1 cellular context compared by ENCODE assay signal in genomic region chr2:39532933-39533332, GRCh38.
TF ChIP-seq lines count a peak whose summit lies in the region.

No MANE protein-coding gene starts in this region.

TF ChIP-seq in HepG2, 621 proteins besides CTCF, POLR2A, EP300 and RAD21 (continued from another document and continues in another):
- TF ChIP-seq PRDM15 (CRISPR knock-in tag; IDR thresholded peaks at IDR 0.05): peak; percentile 29; the same call in 1 of the 2 replicates
- TF ChIP-seq ZNF768 (CRISPR knock-in tag; IDR thresholded peaks at IDR 0.05): no peak
- peak; percentile 73; the same call in 1 of the 2 replicates for TF ChIP-seq TFAP4 (IDR thresholded peaks at IDR 0.05; ENCODE audit: borderline replicate concordance, low read depth)
- TF ChIP-seq, protein P1, sequence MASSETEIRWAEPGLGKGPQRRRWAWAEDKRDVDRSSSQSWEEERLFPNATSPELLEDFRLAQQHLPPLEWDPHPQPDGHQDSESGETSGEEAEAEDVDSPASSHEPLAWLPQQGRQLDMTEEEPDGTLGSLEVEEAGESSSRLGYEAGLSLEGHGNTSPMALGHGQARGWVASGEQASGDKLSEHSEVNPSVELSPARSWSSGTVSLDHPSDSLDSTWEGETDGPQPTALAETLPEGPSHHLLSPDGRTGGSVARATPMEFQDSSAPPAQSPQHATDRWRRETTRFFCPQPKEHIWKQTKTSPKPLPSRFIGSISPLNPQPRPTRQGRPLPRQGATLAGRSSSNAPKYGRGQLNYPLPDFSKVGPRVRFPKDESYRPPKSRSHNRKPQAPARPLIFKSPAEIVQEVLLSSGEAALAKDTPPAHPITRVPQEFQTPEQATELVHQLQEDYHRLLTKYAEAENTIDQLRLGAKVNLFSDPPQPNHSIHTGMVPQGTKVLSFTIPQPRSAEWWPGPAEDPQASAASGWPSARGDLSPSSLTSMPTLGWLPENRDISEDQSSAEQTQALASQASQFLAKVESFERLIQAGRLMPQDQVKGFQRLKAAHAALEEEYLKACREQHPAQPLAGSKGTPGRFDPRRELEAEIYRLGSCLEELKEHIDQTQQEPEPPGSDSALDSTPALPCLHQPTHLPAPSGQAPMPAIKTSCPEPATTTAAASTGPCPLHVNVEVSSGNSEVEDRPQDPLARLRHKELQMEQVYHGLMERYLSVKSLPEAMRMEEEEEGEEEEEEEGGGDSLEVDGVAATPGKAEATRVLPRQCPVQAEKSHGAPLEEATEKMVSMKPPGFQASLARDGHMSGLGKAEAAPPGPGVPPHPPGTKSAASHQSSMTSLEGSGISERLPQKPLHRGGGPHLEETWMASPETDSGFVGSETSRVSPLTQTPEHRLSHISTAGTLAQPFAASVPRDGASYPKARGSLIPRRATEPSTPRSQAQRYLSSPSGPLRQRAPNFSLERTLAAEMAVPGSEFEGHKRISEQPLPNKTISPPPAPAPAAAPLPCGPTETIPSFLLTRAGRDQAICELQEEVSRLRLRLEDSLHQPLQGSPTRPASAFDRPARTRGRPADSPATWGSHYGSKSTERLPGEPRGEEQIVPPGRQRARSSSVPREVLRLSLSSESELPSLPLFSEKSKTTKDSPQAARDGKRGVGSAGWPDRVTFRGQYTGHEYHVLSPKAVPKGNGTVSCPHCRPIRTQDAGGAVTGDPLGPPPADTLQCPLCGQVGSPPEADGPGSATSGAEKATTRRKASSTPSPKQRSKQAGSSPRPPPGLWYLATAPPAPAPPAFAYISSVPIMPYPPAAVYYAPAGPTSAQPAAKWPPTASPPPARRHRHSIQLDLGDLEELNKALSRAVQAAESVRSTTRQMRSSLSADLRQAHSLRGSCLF (CRISPR knock-in tag; IDR thresholded peaks at IDR 0.05; ENCODE audit: borderline replicate concordance): no peak
- no peak for TF ChIP-seq RFX3 (CRISPR knock-in tag; IDR thresholded peaks at IDR 0.05)
- TF ChIP-seq CREB3 (CRISPR knock-in tag; IDR thresholded peaks at IDR 0.05): no peak
- no peak for TF ChIP-seq ZNF639 (CRISPR knock-in tag; conservative IDR thresholded peaks at IDR 0.05)
- no peak for TF ChIP-seq FOXP4 (CRISPR knock-in tag; IDR thresholded peaks at IDR 0.05)
- 0 out of 2 replicates have a peak, but pooled peaks have one; percentile 4 for TF ChIP-seq HNF4A (CRISPR knock-in tag; IDR thresholded peaks at IDR 0.05)
- TF ChIP-seq, protein P2, sequence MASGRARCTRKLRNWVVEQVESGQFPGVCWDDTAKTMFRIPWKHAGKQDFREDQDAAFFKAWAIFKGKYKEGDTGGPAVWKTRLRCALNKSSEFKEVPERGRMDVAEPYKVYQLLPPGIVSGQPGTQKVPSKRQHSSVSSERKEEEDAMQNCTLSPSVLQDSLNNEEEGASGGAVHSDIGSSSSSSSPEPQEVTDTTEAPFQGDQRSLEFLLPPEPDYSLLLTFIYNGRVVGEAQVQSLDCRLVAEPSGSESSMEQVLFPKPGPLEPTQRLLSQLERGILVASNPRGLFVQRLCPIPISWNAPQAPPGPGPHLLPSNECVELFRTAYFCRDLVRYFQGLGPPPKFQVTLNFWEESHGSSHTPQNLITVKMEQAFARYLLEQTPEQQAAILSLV (CRISPR knock-in tag; IDR thresholded peaks at IDR 0.05; ENCODE audit: borderline replicate concordance): no peak
- peak; percentile 36; the same call in 1 of the 2 replicates for TF ChIP-seq POGZ (CRISPR knock-in tag; IDR thresholded peaks at IDR 0.05)
- TF ChIP-seq TEF (CRISPR knock-in tag; IDR thresholded peaks at IDR 0.05): no peak
- TF ChIP-seq HMGA1 (CRISPR knock-in tag; conservative IDR thresholded peaks at IDR 0.05): no peak
- no peak for TF ChIP-seq THAP11 (CRISPR knock-in tag; IDR thresholded peaks at IDR 0.05)
- TF ChIP-seq SALL2 (CRISPR knock-in tag; IDR thresholded peaks at IDR 0.05): no peak
- TF ChIP-seq ADNP (CRISPR knock-in tag; IDR thresholded peaks at IDR 0.05): no peak
- no peak for TF ChIP-seq CEBPG (CRISPR knock-in tag; IDR thresholded peaks at IDR 0.05)
- no peak for TF ChIP-seq BRD4 (CRISPR knock-in tag; IDR thresholded peaks at IDR 0.05)
- TF ChIP-seq MBD4 (IDR thresholded peaks at IDR 0.05; ENCODE audit: borderline replicate concordance, low read length): no peak
- no peak for TF ChIP-seq NR2F6 (IDR thresholded peaks at IDR 0.05)
- no peak for TF ChIP-seq NR2F6 (CRISPR knock-in tag; IDR thresholded peaks at IDR 0.05)
- TF ChIP-seq KMT2B (CRISPR knock-in tag; IDR thresholded peaks at IDR 0.05): no peak
- TF ChIP-seq ZZZ3 (CRISPR knock-in tag; IDR thresholded peaks at IDR 0.05; ENCODE audit: borderline replicate concordance): no peak
- no peak for TF ChIP-seq GABPB1 (CRISPR knock-in tag; IDR thresholded peaks at IDR 0.05)
- TF ChIP-seq ZNF576 (CRISPR knock-in tag; IDR thresholded peaks at IDR 0.05): no peak
- no peak for TF ChIP-seq TERF1 (CRISPR knock-in tag; IDR thresholded peaks at IDR 0.05)
- TF ChIP-seq, protein P3, sequence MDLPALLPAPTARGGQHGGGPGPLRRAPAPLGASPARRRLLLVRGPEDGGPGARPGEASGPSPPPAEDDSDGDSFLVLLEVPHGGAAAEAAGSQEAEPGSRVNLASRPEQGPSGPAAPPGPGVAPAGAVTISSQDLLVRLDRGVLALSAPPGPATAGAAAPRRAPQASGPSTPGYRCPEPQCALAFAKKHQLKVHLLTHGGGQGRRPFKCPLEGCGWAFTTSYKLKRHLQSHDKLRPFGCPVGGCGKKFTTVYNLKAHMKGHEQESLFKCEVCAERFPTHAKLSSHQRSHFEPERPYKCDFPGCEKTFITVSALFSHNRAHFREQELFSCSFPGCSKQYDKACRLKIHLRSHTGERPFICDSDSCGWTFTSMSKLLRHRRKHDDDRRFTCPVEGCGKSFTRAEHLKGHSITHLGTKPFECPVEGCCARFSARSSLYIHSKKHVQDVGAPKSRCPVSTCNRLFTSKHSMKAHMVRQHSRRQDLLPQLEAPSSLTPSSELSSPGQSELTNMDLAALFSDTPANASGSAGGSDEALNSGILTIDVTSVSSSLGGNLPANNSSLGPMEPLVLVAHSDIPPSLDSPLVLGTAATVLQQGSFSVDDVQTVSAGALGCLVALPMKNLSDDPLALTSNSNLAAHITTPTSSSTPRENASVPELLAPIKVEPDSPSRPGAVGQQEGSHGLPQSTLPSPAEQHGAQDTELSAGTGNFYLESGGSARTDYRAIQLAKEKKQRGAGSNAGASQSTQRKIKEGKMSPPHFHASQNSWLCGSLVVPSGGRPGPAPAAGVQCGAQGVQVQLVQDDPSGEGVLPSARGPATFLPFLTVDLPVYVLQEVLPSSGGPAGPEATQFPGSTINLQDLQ (CRISPR knock-in tag; IDR thresholded peaks at IDR 0.05): no peak
- no peak for TF ChIP-seq MLXIP (CRISPR knock-in tag; IDR thresholded peaks at IDR 0.05; ENCODE audit: borderline replicate concordance)
- no peak for TF ChIP-seq ZFY (CRISPR knock-in tag; IDR thresholded peaks at IDR 0.05)
- no peak for TF ChIP-seq ZC3H13 (CRISPR knock-in tag; IDR thresholded peaks at IDR 0.05)
- TF ChIP-seq ZSCAN29 (CRISPR knock-in tag; conservative IDR thresholded peaks at IDR 0.05): no peak
- TF ChIP-seq SNRNP70 (IDR thresholded peaks at IDR 0.05; ENCODE audit: low read depth, low read length): no peak
- TF ChIP-seq ZNF180 (CRISPR knock-in tag; IDR thresholded peaks at IDR 0.05; ENCODE audit: borderline replicate concordance, low read depth): no peak
